Comparison of ENCODE assay signal across 16 cellular contexts in the genomic region with DNA sequence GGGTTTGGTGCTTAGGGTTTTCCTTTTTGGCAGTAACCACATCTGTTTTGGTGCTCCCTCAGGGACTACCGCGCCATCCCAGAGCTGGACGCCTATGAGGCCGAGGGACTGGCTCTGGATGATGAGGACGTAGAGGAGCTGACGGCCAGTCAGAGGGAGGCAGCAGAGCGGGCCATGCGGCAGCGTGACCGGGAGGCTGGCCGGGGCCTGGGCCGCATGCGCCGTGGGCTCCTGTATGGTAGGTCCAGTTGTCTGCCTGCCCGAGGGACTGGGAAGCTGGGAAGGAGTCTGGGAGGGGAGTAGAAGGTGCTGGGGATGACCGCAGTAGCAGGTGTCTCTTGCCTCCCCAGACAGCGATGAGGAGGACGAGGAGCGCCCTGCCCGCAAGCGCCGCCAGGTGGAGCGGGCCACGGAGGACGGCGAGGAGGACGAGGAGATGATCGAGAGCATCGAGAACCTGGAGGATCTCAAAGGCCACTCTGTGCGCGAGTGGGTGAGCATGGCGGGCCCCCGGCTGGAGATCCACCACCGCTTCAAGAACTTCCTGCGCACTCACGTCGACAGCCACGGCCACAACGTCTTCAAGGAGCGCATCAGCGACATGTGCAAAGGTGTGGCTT. TPM values are rescaled to one million over a fixed set of nuclear protein-coding genes. Genes with fewer than 3 reads are reported as not detected.
DNase-seq lines count a peak whose midpoint lies in the region; ATAC-seq, FAIRE-seq and TF ChIP-seq lines count a peak whose summit lies in the region.
"Had no signal": no experiment of that assay in that cellular context is flagged by ENCODE, and none has a peak within 500 bp of the region (broad histone marks: within the 10 kb centered on the region; RNA-seq: fewer than 3 reads in every experiment).

No MANE protein-coding gene starts in this region.

- TF ChIP-seq CTCF in Loucy (conservative IDR thresholded peaks at IDR 0.05; ENCODE audit: low read length): no peak
- no peak for TF ChIP-seq CTCF in HepG2 (CRISPR knock-in tag; IDR thresholded peaks at IDR 0.05)
- TF ChIP-seq CTCF in GM13977 (IDR thresholded peaks at IDR 0.05; ENCODE audit: extremely low read depth, insufficient read depth, missing control alignments): no peak

- peaks cover 62% of the 10 kb centered on the region; the same call in 1 of the 2 replicates for H3K36me3 ChIP-seq in Loucy (ENCODE audit: insufficient read depth, low read length)
- peaks cover 22 to 72% of the 10 kb centered on the region in 2 experiments for H3K36me3 ChIP-seq in HepG2 (replicated peaks in 1 of 2; ENCODE audit: control insufficient read depth in 1 of 2, insufficient read depth in 2 of 2, low read length in 2 of 2)
- no peaks in the 10 kb centered on the region for H3K36me3 ChIP-seq in aorta (ENCODE audit: control insufficient read depth in 1 of 2, insufficient read depth in 2 of 2, low read length in 1 of 2)

- peaks cover 67% of the 10 kb centered on the region for H3K36me3 Mint-ChIP-seq in activated CD4-positive, alpha-beta T cell treated with anti-CD3 and anti-CD28 coated beads, Interleukin-2, amount 10 ng/mL, durations not matched to agents 7 days and 5 days (ENCODE audit: low read depth)

- H3K4me3 Mint-ChIP-seq in activated CD4-positive, alpha-beta T cell treated with anti-CD3 and anti-CD28 coated beads, Interleukin-2, amount 10 ng/mL, durations not matched to agents 7 days and 5 days: no peak overlapping the region

- POLR2A ChIA-PET in activated CD4-positive, alpha-beta T cell treated with anti-CD3 and anti-CD28 coated beads, Interleukin-2, amount 10 ng/mL, durations not matched to agents 7 days and 5 days (lab: Charles Lee): no interaction called here
- POLR2A ChIA-PET in HepG2 (lab: Yijun Ruan, JAX): no interaction called here

- H3K9ac ChIP-seq in Loucy (ENCODE audit: low read depth, low read length, poor library complexity, severe bottlenecking) (no peak overlapping the region), HepG2 (ENCODE audit: insufficient read depth, low read depth, low read length) (no peak overlapping the region)
- H3K9ac ChIP-seq: BLaER1 treated with 17β-estradiol and CSF1 and Interleukin-3, amounts not matched to agents 10 nM and 100 nM; GM23248 had no signal

- H3K27me3 Mint-ChIP-seq in activated CD4-positive, alpha-beta T cell treated with anti-CD3 and anti-CD28 coated beads, Interleukin-2, amount 10 ng/mL, durations not matched to agents 7 days and 5 days: no peaks in the 10 kb centered on the region
- H3K27me3 Mint-ChIP-seq: CD4-positive, CD25-positive, alpha-beta regulatory T cell had no signal

- H3K9me2 ChIP-seq in Loucy (replicated peaks; ENCODE audit: low read depth, low read length): no peaks in the 10 kb centered on the region

- no peaks in the 10 kb centered on the region for H3K27me3 ChIP-seq in Loucy (ENCODE audit: insufficient read depth, low read length, poor library complexity, severe bottlenecking)
- no peaks in the 10 kb centered on the region for H3K27me3 ChIP-seq in HepG2 (ENCODE audit: control insufficient read depth in 1 of 2, insufficient read depth in 2 of 2, low read length in 2 of 2)
- no peaks in the 10 kb centered on the region for H3K27me3 ChIP-seq in aorta (ENCODE audit: control insufficient read depth in 1 of 2, insufficient read depth in 2 of 2, low read length in 1 of 2)
- H3K27me3 ChIP-seq: BLaER1 treated with 17β-estradiol and CSF1 and Interleukin-3, amounts not matched to agents 10 nM and 100 nM had no signal

- intact Hi-C loops in HepG2 (cut with micrococcal nuclease; ENCODE audit: unreplicated experiment) (no loop called here), aorta (cut with DNase I) (no loop called here)

- no peak overlapping the region for H3K4me3 ChIP-seq in Loucy (ENCODE audit: low read length, poor library complexity, severe bottlenecking)
- no peak overlapping the region for H3K4me3 ChIP-seq in HepG2 (replicated peaks in 1 of 3; ENCODE audit: insufficient read depth in 1 of 3, low read depth in 2 of 3, low read length in 3 of 3)
- H3K4me3 ChIP-seq in aorta (ENCODE audit: low read length in 2 of 2): no peak overlapping the region
- H3K4me3 ChIP-seq: BLaER1 treated with 17β-estradiol and CSF1 and Interleukin-3, amounts not matched to agents 10 nM and 100 nM; GM23248 had no signal

- no peak for FAIRE-seq in HepG2 (lab: Jason Lieb, UNC)
- FAIRE-seq: HTR-8/SVneo had no signal

- H2AFZ ChIP-seq in Loucy (ENCODE audit: low read length) (no peak overlapping the region), HepG2 (ENCODE audit: low read length) (no peak overlapping the region)
- H2AFZ ChIP-seq: GM23248 had no signal

- CTCF ChIA-PET in activated CD4-positive, alpha-beta T cell treated with anti-CD3 and anti-CD28 coated beads, Interleukin-2, amount 10 ng/mL, durations not matched to agents 7 days and 5 days (lab: Charles Lee): no interaction called here
- CTCF ChIA-PET in HepG2 (lab: Yijun Ruan, JAX; ENCODE audit: low intra/inter-chr PET ratio, low total read pairs): no interaction called here

- TF ChIP-seq POLR2A in HepG2 (IDR thresholded peaks at IDR 0.05; ENCODE audit: insufficient read depth in 1 of 2, low read depth in 2 of 2, low read length in 2 of 2): no peak

- H3K27ac ChIP-seq in HepG2 (ENCODE audit: extremely low read length, insufficient read depth, low read length): no peak overlapping the region
- H3K27ac ChIP-seq in aorta (ENCODE audit: low read depth in 1 of 2, low read length in 2 of 2): no peak overlapping the region
- H3K27ac ChIP-seq: BLaER1 treated with 17β-estradiol and CSF1 and Interleukin-3, amounts not matched to agents 10 nM and 100 nM; GM23248 had no signal

- peaks cover 54% of the 10 kb centered on the region for H3K4me1 ChIP-seq in Loucy (ENCODE audit: insufficient read depth, low read length, poor library complexity, severe bottlenecking)
- peaks cover 33% of the 10 kb centered on the region for H3K4me1 ChIP-seq in HepG2 (ENCODE audit: insufficient read depth, low read length)
- no peaks in the 10 kb centered on the region for H3K4me1 ChIP-seq in aorta (ENCODE audit: control insufficient read depth in 1 of 2, insufficient read depth in 2 of 2, low read length in 2 of 2)

- in situ Hi-C loops in HepG2 (cut with HindIII; ENCODE audit: extremely low pct_ligation_motif_present, low pct_unique_long_range_greater_than_20kb): no loop called here
- in situ Hi-C loops in GM13977 (cut with MboI; ENCODE audit: low pct_unique_long_range_greater_than_20kb, low sequenced_read_pairs, unreplicated experiment): no loop called here

- H3K79me2 ChIP-seq in Loucy (ENCODE audit: insufficient read depth, low read length): peaks cover 100% of the 10 kb centered on the region
- peaks cover 22% of the 10 kb centered on the region for H3K79me2 ChIP-seq in HepG2 (ENCODE audit: insufficient read depth, low read length)

- no peak for ATAC-seq in HepG2
- peak; percentile 23 for ATAC-seq in aorta (ENCODE audit: low FRiP score)

- no peaks in the 10 kb centered on the region for H3F3A ChIP-seq in Loucy (ENCODE audit: low read depth)

- H3K27ac Mint-ChIP-seq in activated CD4-positive, alpha-beta T cell treated with anti-CD3 and anti-CD28 coated beads, Interleukin-2, amount 10 ng/mL, durations not matched to agents 7 days and 5 days: peak overlapping the region; percentile 2
- H3K27ac Mint-ChIP-seq: CD4-positive, CD25-positive, alpha-beta regulatory T cell had no signal

- TF ChIP-seq RAD21 in HepG2 (CRISPR knock-in tag; IDR thresholded peaks at IDR 0.05): no peak

- peaks cover 60% of the 10 kb centered on the region for H3K4me1 Mint-ChIP-seq in activated CD4-positive, alpha-beta T cell treated with anti-CD3 and anti-CD28 coated beads, Interleukin-2, amount 10 ng/mL, durations not matched to agents 7 days and 5 days

- no peak for TF ChIP-seq EP300 in HepG2 (IDR thresholded peaks at IDR 0.05; ENCODE audit: low read depth in 2 of 2, low read length in 2 of 2)
- TF ChIP-seq EP300 in HepG2 (CRISPR knock-in tag; IDR thresholded peaks at IDR 0.05; ENCODE audit: borderline replicate concordance): no peak

- H4K20me1 ChIP-seq in Loucy (ENCODE audit: insufficient read depth, low read length, poor library complexity, severe bottlenecking): peaks cover 94% of the 10 kb centered on the region
- H4K20me1 ChIP-seq in HepG2 (ENCODE audit: insufficient read depth, low read length): no peaks in the 10 kb centered on the region

- 97% methylated on average over 41 of the region's 41 CpGs for WGBS in HepG2 (ENCODE audit: low lambda C conversion rate)
- WGBS in aorta, 2 donors: 92 to 95% methylated on average over 41 of the region's 41 CpGs

- H3K9me3 ChIP-seq in Loucy (ENCODE audit: insufficient read depth, low read depth, low read length) (no peaks in the 10 kb centered on the region), HepG2 (ENCODE audit: low read length) (no peaks in the 10 kb centered on the region), aorta (ENCODE audit: control insufficient read depth, low read length) (no peaks in the 10 kb centered on the region)
- H3K9me3 ChIP-seq: BLaER1 treated with 17β-estradiol and CSF1 and Interleukin-3, amounts not matched to agents 10 nM and 100 nM had no signal

- H3K4me2 ChIP-seq in Loucy (ENCODE audit: low read depth, low read length, poor library complexity, severe bottlenecking) (peak overlapping the region; percentile 18), HepG2 (ENCODE audit: low read depth, low read length) (no peak overlapping the region)
- H3K4me2 ChIP-seq: BLaER1 treated with 17β-estradiol and CSF1 and Interleukin-3, amounts not matched to agents 10 nM and 100 nM had no signal

- DNase-seq in activated CD4-positive, alpha-beta T cell treated with anti-CD3 and anti-CD28 coated beads, Interleukin-2, amount 10 ng/mL, durations not matched to agents 7 days and 5 days: no peak
- DNase-seq in activated CD4-positive, alpha-beta T cell treated with anti-CD3 and anti-CD28 coated beads for 4 hours: no peak
- no peak for DNase-seq in HepG2 (ENCODE audit: low spot score)
- no peak for DNase-seq in aorta
- no peak for DNase-seq in GM13977 (ENCODE audit: low spot score)
- DNase-seq in HCEC 1CT: no peak
- DNase-seq: 8988T; ACHN; CD4-positive, CD25-positive, alpha-beta regulatory T cell; DMS53; GF-D8; GM23248; H7 had no signal

- no TSS peak for BruUV-seq in HepG2 (replicated peaks; lab: Mats Ljungman, UMichigan)

- H3K9me3 Mint-ChIP-seq in activated CD4-positive, alpha-beta T cell treated with anti-CD3 and anti-CD28 coated beads, Interleukin-2, amount 10 ng/mL, durations not matched to agents 7 days and 5 days: no peaks in the 10 kb centered on the region
- H3K9me3 Mint-ChIP-seq: CD4-positive, CD25-positive, alpha-beta regulatory T cell had no signal

RNA-seq across cellular contexts. Expression of gene MCM2, which starts 6.4 kb away (rescaled TPM):
- total RNA-seq in activated CD4-positive, alpha-beta T cell treated with anti-CD3 and anti-CD28 coated beads, Interleukin-2, amount 10 ng/mL, durations not matched to agents 7 days and 5 days: 100 to 1,000 TPM; 127 to 131 TPM
- total RNA-seq in HepG2 (2016; rRNA removed; fragmentation: Illumina TruSeq; extraction: Trizol): 133 and 134 TPM in 2 replicates
- 22.3 and 24.9 TPM in 2 replicates for total RNA-seq in HepG2 (2016; cell fraction: cytosol; rRNA removed; fragmentation: Illumina TruSeq; extraction: Trizol; ENCODE audit: low read depth)
- 115 and 130 TPM in 2 replicates for total RNA-seq in HepG2 (2016; cell fraction: insoluble cytoplasmic fraction; rRNA removed; fragmentation: Illumina TruSeq; extraction: Trizol)
- 33.8 and 39.4 TPM in 2 replicates for total RNA-seq in HepG2 (2016; cell fraction: membrane; rRNA removed; fragmentation: Illumina TruSeq; extraction: Trizol)
- 68.8 and 75.2 TPM in 2 replicates for total RNA-seq in HepG2 (2016; cell fraction: nucleus; rRNA removed; fragmentation: Illumina TruSeq; extraction: Trizol)
- 34.3 and 43.5 TPM in 2 replicates for polyA plus RNA-seq in HepG2 (2011; rRNA removed)
- 28.9 and 46.8 TPM in 2 replicates for polyA plus RNA-seq in HepG2 (2011; cell fraction: cytosol; rRNA removed)
- 34.6 and 57.1 TPM in 2 replicates for polyA plus RNA-seq in HepG2 (2011; cell fraction: nucleus; rRNA removed)
- 19.7 and 32.1 TPM in 2 replicates for polyA plus RNA-seq in HepG2 (2012)
- 7.2 and 8.0 TPM in 2 replicates for polyA plus RNA-seq in HepG2 (2016; cell fraction: cytosol; fragmentation: Illumina TruSeq; extraction: Trizol; ENCODE audit: low read depth)
- polyA plus RNA-seq in HepG2 (2016; cell fraction: insoluble cytoplasmic fraction; fragmentation: Illumina TruSeq; extraction: Trizol; ENCODE audit: low read depth): 74.7 and 93.0 TPM in 2 replicates
- polyA plus RNA-seq in HepG2 (2016; cell fraction: membrane; fragmentation: Illumina TruSeq; extraction: Trizol; ENCODE audit: low read depth): 14.0 and 16.6 TPM in 2 replicates
- 65.8 and 73.2 TPM in 2 replicates for polyA plus RNA-seq in HepG2 (2016; cell fraction: nucleus; fragmentation: Illumina TruSeq; extraction: Trizol; ENCODE audit: insufficient read depth, low read depth)
- 166 and 435 TPM in 2 replicates for polyA minus RNA-seq in HepG2 (2011; rRNA and poly(A)+ RNA removed; ENCODE audit: low replicate concordance)
- 38.0 and 60.1 TPM in 2 replicates for polyA minus RNA-seq in HepG2 (2011; cell fraction: cytosol; rRNA and poly(A)+ RNA removed)
- 20.4 and 28.2 TPM in 2 replicates for polyA minus RNA-seq in HepG2 (2011; cell fraction: nucleus; rRNA and poly(A)+ RNA removed)
- 1 to 10 TPM; 3.5 to 5.1 TPM for total RNA-seq in aorta
- polyA plus RNA-seq in aorta: 1 to 10 TPM; 1.6 to 2.1 TPM

RNA-seq across cellular contexts. Expression of gene TPRA1, which starts 14.1 kb away (rescaled TPM):
- total RNA-seq in activated CD4-positive, alpha-beta T cell treated with anti-CD3 and anti-CD28 coated beads, Interleukin-2, amount 10 ng/mL, durations not matched to agents 7 days and 5 days: 10 to 100 TPM; 27.1 to 30.6 TPM
- total RNA-seq in HepG2 (2016; rRNA removed; fragmentation: Illumina TruSeq; extraction: Trizol) (16.0 and 25.8 TPM in 2 replicates), aorta (10 to 100 TPM; 20.0 to 28.5 TPM)
- total RNA-seq in HepG2 (2016; cell fraction: cytosol; rRNA removed; fragmentation: Illumina TruSeq; extraction: Trizol; ENCODE audit: low read depth): 5.2 and 7.7 TPM in 2 replicates
- 18.1 and 26.7 TPM in 2 replicates for total RNA-seq in HepG2 (2016; cell fraction: insoluble cytoplasmic fraction; rRNA removed; fragmentation: Illumina TruSeq; extraction: Trizol)
- total RNA-seq in HepG2 (2016; cell fraction: membrane; rRNA removed; fragmentation: Illumina TruSeq; extraction: Trizol): 14.2 and 15.9 TPM in 2 replicates
- total RNA-seq in HepG2 (2016; cell fraction: nucleus; rRNA removed; fragmentation: Illumina TruSeq; extraction: Trizol): 19.5 and 20.8 TPM in 2 replicates
- polyA plus RNA-seq in HepG2 (2011; rRNA removed) (25.4 and 35.4 TPM in 2 replicates), aorta (10 to 100 TPM in 1 of 2 donors, 1 to 10 TPM in 1; 7.8 to 45.2 TPM)
- polyA plus RNA-seq in HepG2 (2011; cell fraction: cytosol; rRNA removed): 20.8 and 29.8 TPM in 2 replicates
- 39.0 and 41.7 TPM in 2 replicates for polyA plus RNA-seq in HepG2 (2011; cell fraction: nucleus; rRNA removed)
- 13.0 and 16.0 TPM in 2 replicates for polyA plus RNA-seq in HepG2 (2012)
- polyA plus RNA-seq in HepG2 (2016; cell fraction: cytosol; fragmentation: Illumina TruSeq; extraction: Trizol; ENCODE audit: low read depth): 5.6 and 6.4 TPM in 2 replicates
- 14.3 TPM in 2 replicates for polyA plus RNA-seq in HepG2 (2016; cell fraction: insoluble cytoplasmic fraction; fragmentation: Illumina TruSeq; extraction: Trizol; ENCODE audit: low read depth)
- polyA plus RNA-seq in HepG2 (2016; cell fraction: membrane; fragmentation: Illumina TruSeq; extraction: Trizol; ENCODE audit: low read depth): 9.6 and 10.9 TPM in 2 replicates
- polyA plus RNA-seq in HepG2 (2016; cell fraction: nucleus; fragmentation: Illumina TruSeq; extraction: Trizol; ENCODE audit: insufficient read depth, low read depth): 34.7 and 36.4 TPM in 2 replicates
- 60.4 and 130 TPM in 2 replicates for polyA minus RNA-seq in HepG2 (2011; rRNA and poly(A)+ RNA removed; ENCODE audit: low replicate concordance)
- 12.0 and 12.9 TPM in 2 replicates for polyA minus RNA-seq in HepG2 (2011; cell fraction: cytosol; rRNA and poly(A)+ RNA removed)
- polyA minus RNA-seq in HepG2 (2011; cell fraction: nucleus; rRNA and poly(A)+ RNA removed): 12.6 and 20.5 TPM in 2 replicates

RNA-seq across cellular contexts. Expression of gene PODXL2, which starts 24.3 kb away (rescaled TPM):
- total RNA-seq in activated CD4-positive, alpha-beta T cell treated with anti-CD3 and anti-CD28 coated beads, Interleukin-2, amount 10 ng/mL, durations not matched to agents 7 days and 5 days: 1 to 10 TPM; 2.7 to 2.9 TPM
- total RNA-seq in HepG2 (2016; rRNA removed; fragmentation: Illumina TruSeq; extraction: Trizol): 13.5 and 25.1 TPM in 2 replicates
- total RNA-seq in HepG2 (2016; cell fraction: cytosol; rRNA removed; fragmentation: Illumina TruSeq; extraction: Trizol; ENCODE audit: low read depth): 11.1 and 12.1 TPM in 2 replicates
- 12.9 and 25.2 TPM in 2 replicates for total RNA-seq in HepG2 (2016; cell fraction: insoluble cytoplasmic fraction; rRNA removed; fragmentation: Illumina TruSeq; extraction: Trizol)
- total RNA-seq in HepG2 (2016; cell fraction: membrane; rRNA removed; fragmentation: Illumina TruSeq; extraction: Trizol): 17.4 and 19.2 TPM in 2 replicates
- total RNA-seq in HepG2 (2016; cell fraction: nucleus; rRNA removed; fragmentation: Illumina TruSeq; extraction: Trizol): 22.7 and 24.9 TPM in 2 replicates
- polyA plus RNA-seq in HepG2 (2011; rRNA removed): 20.4 and 31.7 TPM in 2 replicates
- 24.7 and 33.2 TPM in 2 replicates for polyA plus RNA-seq in HepG2 (2011; cell fraction: cytosol; rRNA removed)
- 25.3 and 29.3 TPM in 2 replicates for polyA plus RNA-seq in HepG2 (2011; cell fraction: nucleus; rRNA removed)
- 12.3 and 15.4 TPM in 2 replicates for polyA plus RNA-seq in HepG2 (2012)
- 13.5 and 14.7 TPM in 2 replicates for polyA plus RNA-seq in HepG2 (2016; cell fraction: cytosol; fragmentation: Illumina TruSeq; extraction: Trizol; ENCODE audit: low read depth)
- polyA plus RNA-seq in HepG2 (2016; cell fraction: insoluble cytoplasmic fraction; fragmentation: Illumina TruSeq; extraction: Trizol; ENCODE audit: low read depth): 12.3 and 15.0 TPM in 2 replicates
- polyA plus RNA-seq in HepG2 (2016; cell fraction: membrane; fragmentation: Illumina TruSeq; extraction: Trizol; ENCODE audit: low read depth): 18.5 and 19.8 TPM in 2 replicates
- polyA plus RNA-seq in HepG2 (2016; cell fraction: nucleus; fragmentation: Illumina TruSeq; extraction: Trizol; ENCODE audit: insufficient read depth, low read depth): 39.4 and 41.1 TPM in 2 replicates
- 19.7 and 24.8 TPM in 2 replicates for polyA minus RNA-seq in HepG2 (2011; rRNA and poly(A)+ RNA removed; ENCODE audit: low replicate concordance)
- polyA minus RNA-seq in HepG2 (2011; cell fraction: cytosol; rRNA and poly(A)+ RNA removed): 10.5 and 11.6 TPM in 2 replicates
- 5.3 and 7.3 TPM in 2 replicates for polyA minus RNA-seq in HepG2 (2011; cell fraction: nucleus; rRNA and poly(A)+ RNA removed)
- total RNA-seq in aorta: 1 to 10 TPM; 2.2 to 4.0 TPM
- 1 to 10 TPM; 1.3 to 1.9 TPM for polyA plus RNA-seq in aorta
